In the genomic region with DNA sequence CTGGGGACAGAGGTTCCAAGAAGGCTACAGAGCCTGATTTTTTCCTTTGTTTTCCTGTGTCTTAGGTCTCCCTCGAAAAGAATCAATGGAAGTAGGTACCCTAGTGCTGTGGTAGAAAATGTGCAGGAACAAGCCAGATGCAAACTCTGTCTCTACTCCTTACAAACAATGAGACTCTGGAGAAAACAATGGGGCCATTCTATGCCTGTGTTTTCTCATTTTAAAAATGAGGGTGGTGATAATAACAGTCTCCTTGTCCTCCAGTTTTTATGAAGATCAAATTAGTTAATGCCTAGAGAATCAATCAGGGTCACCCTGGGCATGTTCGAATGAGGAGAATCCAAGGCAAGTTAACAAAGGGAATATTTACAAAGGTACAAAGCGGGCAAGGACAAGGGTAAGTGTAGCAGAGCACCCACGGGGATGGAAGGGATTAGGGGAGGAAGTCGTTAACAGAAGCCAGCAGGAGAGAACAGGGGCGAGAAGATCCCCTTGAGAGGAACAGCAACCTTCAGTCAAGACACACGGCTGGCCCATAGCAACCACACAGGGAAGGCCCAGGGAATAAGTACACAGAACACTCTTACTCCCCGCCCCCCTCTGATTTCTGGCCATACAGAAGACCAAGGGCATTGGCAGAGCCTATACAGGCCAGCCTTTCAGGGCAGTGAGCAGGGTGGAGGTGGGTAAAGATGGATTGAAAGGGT, we compare ENCODE assay signal across 22 cellular contexts.
"Had no signal": no experiment of that assay in that cellular context is flagged by ENCODE, and none has a peak within 500 bp of the region (broad histone marks: within the 10 kb centered on the region; RNA-seq: fewer than 3 reads in every experiment).

No MANE protein-coding gene starts in this region.

- H3K27ac ChIP-seq: coronary artery, gastrocnemius medialis, neural progenitor cell, ovary, psoas muscle, sigmoid colon, skin epidermis, thoracic aorta, transverse colon had no signal

- H3K27me3 ChIP-seq: gastrocnemius medialis, neural progenitor cell, ovary, sigmoid colon, transverse colon had no signal

- H3K4me2 ChIP-seq: neural progenitor cell had no signal

- ATAC-seq: esophagus mucosa; gastrocnemius medialis; left lobe of liver; natural killer cell treated with Interleukin-12 subunit alpha and Interleukin-12 subunit beta and Interleukin-15 and Interleukin-18, amount 100 ng/mL, for 72 hours; psoas muscle; stimulated activated naive B cell treated with anti-CD40 and anti-IgM and Interleukin-4, amounts not matched to agents 10 μg/mL and 1 μg/mL and 100 μg/mL, for 72 hours; stimulated activated naive CD8-positive, alpha-beta T cell treated with anti-CD3 and anti-CD28 coated beads, Interleukin-15, amount 100 ng/mL, for 72 hours had no signal

- H3K27ac Mint-ChIP-seq: natural killer cell treated with Interleukin-12 subunit alpha and Interleukin-12 subunit beta and Interleukin-15 and Interleukin-18, amount 100 ng/mL, for 72 hours; neural progenitor cell; stimulated activated naive B cell treated with anti-CD40 and anti-IgM and Interleukin-4, amounts not matched to agents 10 μg/mL and 1 μg/mL and 100 μg/mL, for 72 hours; stimulated activated naive CD8-positive, alpha-beta T cell treated with anti-CD3 and anti-CD28 coated beads, Interleukin-15, amount 100 ng/mL, for 72 hours had no signal

- H3K9ac ChIP-seq: neural progenitor cell had no signal

- H3K36me3 Mint-ChIP-seq: natural killer cell treated with Interleukin-12 subunit alpha and Interleukin-12 subunit beta and Interleukin-15 and Interleukin-18, amount 100 ng/mL, for 72 hours; neural progenitor cell; stimulated activated naive B cell treated with anti-CD40 and anti-IgM and Interleukin-4, amounts not matched to agents 10 μg/mL and 1 μg/mL and 100 μg/mL, for 72 hours had no signal

- H3K36me3 ChIP-seq: gastrocnemius medialis, neural progenitor cell, ovary, sigmoid colon, thoracic aorta, transverse colon had no signal

- H3K27me3 Mint-ChIP-seq: natural killer cell treated with Interleukin-12 subunit alpha and Interleukin-12 subunit beta and Interleukin-15 and Interleukin-18, amount 100 ng/mL, for 72 hours; stimulated activated naive B cell treated with anti-CD40 and anti-IgM and Interleukin-4, amounts not matched to agents 10 μg/mL and 1 μg/mL and 100 μg/mL, for 72 hours; stimulated activated naive CD8-positive, alpha-beta T cell treated with anti-CD3 and anti-CD28 coated beads, Interleukin-15, amount 100 ng/mL, for 72 hours had no signal

- H3K4me1 ChIP-seq: gastrocnemius medialis, neural progenitor cell, psoas muscle, sigmoid colon, transverse colon had no signal

- DNase-seq: dorsolateral prefrontal cortex; effector CD8-positive, alpha-beta T cell; gastrocnemius medialis; glutamatergic neuron; islet precursor cell; mammary epithelial cell; midbrain; ovary; psoas muscle; sigmoid colon; stimulated activated CD4-positive, alpha-beta T cell treated with anti-CD3 and anti-CD28 coated beads, Interleukin-2, amount 100 ng/mL, for 24 hours; stimulated activated CD4-positive, alpha-beta T cell treated with anti-CD3 and anti-CD28 coated beads, Interleukin-4, amount 100 ng/mL, for 4 hours; stimulated activated naive B cell treated with anti-CD40 and anti-IgM and Interleukin-4, amounts not matched to agents 10 μg/mL and 1 μg/mL and 100 μg/mL, for 72 hours; stimulated activated naive CD8-positive, alpha-beta T cell treated with anti-CD3 and anti-CD28 coated beads, Interleukin-15, amount 100 ng/mL, for 72 hours; transverse colon had no signal

- H3K9me3 ChIP-seq: gastrocnemius medialis, ovary, psoas muscle, sigmoid colon, thoracic aorta, transverse colon had no signal

- H2AFZ ChIP-seq: neural progenitor cell had no signal

- H3K4me3 Mint-ChIP-seq: natural killer cell treated with Interleukin-12 subunit alpha and Interleukin-12 subunit beta and Interleukin-15 and Interleukin-18, amount 100 ng/mL, for 72 hours; neural progenitor cell; stimulated activated naive B cell treated with anti-CD40 and anti-IgM and Interleukin-4, amounts not matched to agents 10 μg/mL and 1 μg/mL and 100 μg/mL, for 72 hours; stimulated activated naive CD8-positive, alpha-beta T cell treated with anti-CD3 and anti-CD28 coated beads, Interleukin-15, amount 100 ng/mL, for 72 hours had no signal

- H3K4me3 ChIP-seq: coronary artery, gastrocnemius medialis, neural progenitor cell, ovary, psoas muscle, sigmoid colon, skin epidermis, thoracic aorta, transverse colon had no signal

- H3K4me1 Mint-ChIP-seq: neural progenitor cell; stimulated activated naive B cell treated with anti-CD40 and anti-IgM and Interleukin-4, amounts not matched to agents 10 μg/mL and 1 μg/mL and 100 μg/mL, for 72 hours; stimulated activated naive CD8-positive, alpha-beta T cell treated with anti-CD3 and anti-CD28 coated beads, Interleukin-15, amount 100 ng/mL, for 72 hours had no signal
